8 cellular contexts compared by ENCODE assay signal in the genomic region with DNA sequence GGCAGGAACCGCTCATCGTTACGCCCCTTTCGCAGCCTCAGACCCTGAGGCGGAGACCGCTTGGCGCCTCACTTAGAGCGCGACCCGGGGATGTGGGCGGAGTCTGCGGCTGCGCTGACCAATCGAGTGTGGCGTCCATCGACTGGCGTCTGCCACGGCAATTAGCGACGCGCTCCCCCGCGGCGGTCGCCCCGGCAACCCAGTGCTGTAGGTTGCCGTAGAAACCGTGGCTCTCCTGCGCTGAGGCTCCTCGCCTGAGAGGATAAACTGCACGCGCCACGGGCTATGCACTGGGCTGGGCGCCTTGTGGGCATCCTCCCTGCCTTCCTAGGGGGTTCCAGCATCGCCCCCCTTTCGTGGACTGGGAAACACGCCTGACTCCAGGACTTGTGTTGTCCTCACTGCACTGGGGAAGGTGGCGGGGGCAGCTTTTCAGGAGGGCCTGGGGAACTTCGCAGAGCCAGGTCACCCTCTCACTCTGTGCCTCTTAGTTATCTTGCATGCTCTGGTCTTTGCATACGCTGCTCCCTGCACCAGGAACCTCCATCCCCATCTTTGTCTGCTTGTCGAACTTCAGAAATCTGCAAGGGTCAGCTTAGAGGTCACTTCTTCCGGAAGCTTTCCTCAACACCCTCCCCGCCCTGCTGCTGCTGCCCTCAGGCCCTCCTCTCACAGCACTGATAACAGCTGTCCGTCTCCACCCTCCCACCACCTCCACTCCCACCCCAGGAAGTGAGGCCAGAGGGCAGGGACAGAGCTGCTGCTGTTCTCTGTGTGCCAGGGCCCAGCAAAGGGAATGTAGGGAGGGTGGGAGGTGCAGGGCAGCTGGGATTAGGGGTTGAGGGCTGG. TPM values are rescaled to one million over a fixed set of nuclear protein-coding genes. Genes with fewer than 3 reads are reported as not detected.
DNase-seq lines count a peak whose midpoint lies in the region; ATAC-seq lines count a peak whose summit lies in the region.

No MANE protein-coding gene starts in this region.

- ATAC-seq in HG03159 (IDR thresholded peaks at IDR 0.05; ENCODE audit: unreplicated experiment): peak; percentile 86

- DNase-seq in SKM-1 treated with dmso at 0.1 percent for 144 hours (lab: John Stamatoyannopoulos, UW; ENCODE audit: unreplicated experiment) (peak; percentile 43), SKM-1 (lab: John Stamatoyannopoulos, UW; ENCODE audit: unreplicated experiment) (no peak), NCI-H226 (peak; percentile 82), cerebellum (ENCODE audit: low spot score) (peak; percentile 96), kidney glomerular epithelial cell (lab: John Stamatoyannopoulos, UW) (peak; percentile 91)
- peak; percentile 70 to 86 for DNase-seq in activated CD4-positive, alpha-beta T cell treated with anti-CD3 and anti-CD28 coated beads for 24 hours (ENCODE audit: low read depth in 2 of 2)
- DNase-seq in stimulated activated CD4-positive, alpha-beta T cell treated with anti-CD3 and anti-CD28 coated beads, Interleukin-15, amount 100 ng/mL, for 24 hours: peak; percentile 94

RNA-seq across cellular contexts. Expression of a gene that starts 0.5 kb away (rescaled TPM):
- 0.36 TPM for total RNA-seq in cerebellum

RNA-seq across cellular contexts. Expression of a gene that starts 12.5 kb away (rescaled TPM):
- total RNA-seq in cerebellum: 14.3 TPM

RNA-seq across cellular contexts. Expression of a gene that starts 17.9 kb away (rescaled TPM):
- total RNA-seq in cerebellum: 2.0 TPM

RNA-seq across cellular contexts. Expression of a gene that starts 31.3 kb away (rescaled TPM):
- total RNA-seq in cerebellum: not detected

RNA-seq across cellular contexts. Expression of a gene that starts 32.3 kb away (rescaled TPM):
- 58.8 TPM for total RNA-seq in cerebellum
